In the genomic region with DNA sequence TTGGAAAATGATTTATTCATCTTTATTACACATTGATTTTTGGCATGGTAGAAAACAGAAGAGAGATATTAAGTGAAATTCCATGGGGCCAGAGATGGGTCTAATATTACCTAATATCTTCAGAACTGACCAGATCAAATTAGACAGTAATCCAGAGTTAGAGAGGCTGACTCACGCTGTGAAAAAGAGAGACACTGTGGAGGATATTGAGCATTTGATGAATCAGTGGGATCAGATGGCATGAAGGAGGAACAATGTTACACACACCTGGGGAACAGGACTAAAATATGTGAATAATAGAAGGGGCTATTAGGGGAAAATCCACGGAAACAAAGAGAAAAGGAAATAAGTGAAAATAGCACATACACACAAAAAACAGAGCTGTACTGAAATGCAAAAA, we compare ENCODE assay signal across 27 cellular contexts.
A peak's percentile ranks its signal among the peaks of the same experiment; 100 is the strongest.
DNase-seq lines count a peak whose midpoint lies in the region; ATAC-seq and TF ChIP-seq lines count a peak whose summit lies in the region.
"Had no signal": no experiment of that assay in that cellular context is flagged by ENCODE, and none has a peak within 500 bp of the region (broad histone marks: within the 10 kb centered on the region; RNA-seq: fewer than 3 reads in every experiment).

No MANE protein-coding gene starts in this region.

- H3K27ac Mint-ChIP-seq in nephron progenitor cell, result no peak overlapping the region
- H3K27ac Mint-ChIP-seq: activated T-cell treated with anti-CD3 and anti-CD28 coated beads, Interleukin-2, amount 50 U/mL, for 24 hours; IgD-negative memory B cell; type B pancreatic cell had no signal

- peaks cover 1% of the 10 kb centered on the region for H3K4me1 Mint-ChIP-seq in nephron progenitor cell
- H3K4me1 Mint-ChIP-seq: IgD-negative memory B cell, neural crest cell had no signal

- no peaks in the 10 kb centered on the region for H3K36me3 Mint-ChIP-seq in nephron progenitor cell (ENCODE audit: low read depth)
- H3K36me3 Mint-ChIP-seq: IgD-negative memory B cell, type B pancreatic cell had no signal

- DNase-seq in HPDE6-E6E7 (ENCODE audit: extremely low spot score) (peak; percentile 71), astrocyte of the spinal cord (ENCODE audit: low read depth, low spot score) (peak; percentile 6), foreskin fibroblast (peak; percentile 46 to 76), NCI-H1105 treated with DMSO at 0.1 percent for 48 hours (lab: John Stamatoyannopoulos, UW) (no peak), nephron progenitor cell (no peak)
- DNase-seq: activated CD4-positive, alpha-beta T cell treated with anti-CD3 and anti-CD28 coated beads for 4 hours; activated CD8-positive, alpha-beta memory T cell treated with anti-CD3 and anti-CD28 coated beads for 24 hours; activated T-cell treated with anti-CD3 and anti-CD28 coated beads, Interleukin-2, amount 50 U/mL, for 24 hours; body of pancreas; effector memory CD4-positive, alpha-beta T cell; GOT3; lower lobe of right lung; NCI-H1092 treated with DMSO at 0.1 percent for 48 hours; NCI-H1930; NCI-H524 treated with DMSO at 0.1 percent for 48 hours; NK-92 treated with Interleukin-12 subunit alpha and Interleukin-12 subunit beta, amount 100 ng/mL, for 24 hours; PC-9; right cardiac atrium; SHP77; stimulated activated CD4-positive, alpha-beta T cell treated with anti-CD3 and anti-CD28 coated beads, Interleukin-2, amount 100 ng/mL, for 48 hours had no signal

- peaks cover 7% of the 10 kb centered on the region for H3K27me3 Mint-ChIP-seq in nephron progenitor cell (ENCODE audit: low read depth, poor library complexity)
- H3K27me3 Mint-ChIP-seq: activated T-cell treated with anti-CD3 and anti-CD28 coated beads, Interleukin-2, amount 50 U/mL, for 24 hours; IgD-negative memory B cell; type B pancreatic cell had no signal

- H3K4me3 ChIP-seq in astrocyte of the spinal cord (ENCODE audit: low read depth, low read length), result no peak overlapping the region
- no peak overlapping the region for H3K4me3 ChIP-seq in foreskin fibroblast (ENCODE audit: low read depth in 1 of 2, low read length in 2 of 2)
- H3K4me3 ChIP-seq: body of pancreas, GM12878, lower lobe of right lung, PC-9 had no signal

- no peak for TF ChIP-seq CTCF in astrocyte of the spinal cord (IDR thresholded peaks at IDR 0.05; ENCODE audit: low read depth, low read length)
- no peak for TF ChIP-seq CTCF in foreskin fibroblast (IDR thresholded peaks at IDR 0.05; ENCODE audit: low read depth, low read length)
- TF ChIP-seq CTCF in nephron progenitor cell (IDR thresholded peaks at IDR 0.05), result no peak

- ATAC-seq in GM21367 (IDR thresholded peaks at IDR 0.05; ENCODE audit: unreplicated experiment), result no peak
- ATAC-seq in HG02973 (IDR thresholded peaks at IDR 0.05; ENCODE audit: unreplicated experiment), result no peak
- ATAC-seq: body of pancreas, esophagus mucosa, GM12878, lower lobe of right lung, right cardiac atrium had no signal

- no peaks in the 10 kb centered on the region for H3K9me3 Mint-ChIP-seq in nephron progenitor cell
- H3K9me3 Mint-ChIP-seq: activated T-cell treated with anti-CD3 and anti-CD28 coated beads, Interleukin-2, amount 50 U/mL, for 24 hours; IgD-negative memory B cell; neural crest cell; type B pancreatic cell had no signal

- in situ Hi-C loops in astrocyte of the spinal cord (cut with HindIII; ENCODE audit: low sequenced_read_pairs), result no loop called here

- no peak overlapping the region for H3K4me3 Mint-ChIP-seq in nephron progenitor cell
- H3K4me3 Mint-ChIP-seq: activated T-cell treated with anti-CD3 and anti-CD28 coated beads, Interleukin-2, amount 50 U/mL, for 24 hours; IgD-negative memory B cell; neural crest cell; type B pancreatic cell had no signal

Comparison
In these comparisons a context has a peak if more than half of its experiments do, and no peak if none do; other contexts are left out.
1. DNase-seq: peak in HPDE6-E6E7 (single experiment), astrocyte of the spinal cord (single experiment) and foreskin fibroblast (2 of 2); none in NCI-H1105 treated with DMSO at 0.1 percent for 48 hours (single experiment) and nephron progenitor cell (single experiment).